In genomic region chr15:56491110-56491722, GRCh38 we compare ENCODE assay signal across 8 cellular contexts. TPM values are rescaled to one million over a fixed set of nuclear protein-coding genes. Genes with fewer than 3 reads are reported as not detected.
DNase-seq lines count a peak whose midpoint lies in the region; ATAC-seq and TF ChIP-seq lines count a peak whose summit lies in the region.

No MANE protein-coding gene starts in this region.

- H2BK120ac ChIP-seq in trophoblast cell (ENCODE audit: insufficient read depth, low read length, poor library complexity), result no peak overlapping the region

- H3K4ac ChIP-seq in trophoblast cell (ENCODE audit: low read depth, low read length), result no peak overlapping the region

- H2BK12ac ChIP-seq in trophoblast cell (ENCODE audit: low read length), result no peak overlapping the region

- intact Hi-C loops in Panc1 (cut with micrococcal nuclease; ENCODE audit: unreplicated experiment) (no loop called here), aorta (cut with DNase I) (loop anchor here in 1 of 2 donors (10.0 kb wide), 1 partner anchor 654 kb away; no protein-coding TSS in a partner anchor)

- H3K79me2 ChIP-seq in trophoblast cell (ENCODE audit: control insufficient read depth, insufficient read depth, low read length, poor library complexity), result no peaks in the 10 kb centered on the region

- H2AFZ ChIP-seq in trophoblast cell (ENCODE audit: insufficient read depth, low read length, poor library complexity), result no peak overlapping the region

- no peaks in the 10 kb centered on the region for H3K36me3 ChIP-seq in Panc1 (ENCODE audit: control insufficient read depth, insufficient read depth, low read length)
- no peaks in the 10 kb centered on the region for H3K36me3 ChIP-seq in trophoblast cell (ENCODE audit: control insufficient read depth in 1 of 2, insufficient read depth in 2 of 2, low read length in 2 of 2)
- H3K36me3 ChIP-seq in aorta (ENCODE audit: control insufficient read depth in 1 of 2, insufficient read depth in 2 of 2, low read length in 1 of 2), result no peaks in the 10 kb centered on the region

- H3K79me1 ChIP-seq in trophoblast cell (ENCODE audit: low read length), result no peaks in the 10 kb centered on the region

- BruUV-seq in Panc1 (replicated peaks; lab: Mats Ljungman, UMichigan), result no TSS peak

- H3K27me3 ChIP-seq in Panc1 (ENCODE audit: control insufficient read depth, insufficient read depth, low read length) (no peaks in the 10 kb centered on the region), trophoblast cell (ENCODE audit: insufficient read depth, low read length) (no peaks in the 10 kb centered on the region), aorta (ENCODE audit: control insufficient read depth in 1 of 2, insufficient read depth in 2 of 2, low read length in 1 of 2) (no peaks in the 10 kb centered on the region)

- no peak overlapping the region for H3K14ac ChIP-seq in trophoblast cell (ENCODE audit: low read length)

- H3K18ac ChIP-seq in trophoblast cell (ENCODE audit: low read length), result no peak overlapping the region

- peak; percentile 96 for TF ChIP-seq CTCF in Panc1 (IDR thresholded peaks at IDR 0.05)

- no peak for ATAC-seq in activated CD4-positive, CD25-positive, alpha-beta regulatory T cell treated with anti-CD3 and anti-CD28 coated beads, Interleukin-2, amount 50 U/mL, for 24 hours
- peak; percentile 94 for ATAC-seq in Panc1
- no peak for ATAC-seq in aorta (ENCODE audit: low FRiP score)

- H3K27ac ChIP-seq in Panc1 (ENCODE audit: low read length) (no peak overlapping the region), trophoblast cell (ENCODE audit: low read depth, low read length) (no peak overlapping the region), aorta (ENCODE audit: low read depth in 1 of 2, low read length in 2 of 2) (no peak overlapping the region)

- peak; percentile 2 for DNase-seq in activated CD4-positive, CD25-positive, alpha-beta regulatory T cell treated with anti-CD3 and anti-CD28 coated beads, Interleukin-2, amount 50 U/mL, for 16 hours (ENCODE audit: low read depth, low spot score)
- peak; percentile 39 for DNase-seq in KG1 (lab: John Stamatoyannopoulos, UW)
- DNase-seq in Panc1 (ENCODE audit: low read depth, low spot score), result peak; percentile 72
- peak; percentile 77 for DNase-seq in activated effector memory CD4-positive, alpha-beta T cell treated with anti-CD3 and anti-CD28 coated beads, Interleukin-2, amount 50 U/mL, for 16 hours
- peak; percentile 72 for DNase-seq in germinal center (ENCODE audit: low spot score)
- peak; percentile 62 to 85 for DNase-seq in trophoblast cell
- DNase-seq in aorta, result peak; percentile 74 to 78

- POLR2A ChIA-PET in Panc1 (lab: Charles Lee), result no interaction called here

- H3K23ac ChIP-seq in trophoblast cell (ENCODE audit: low read length), result no peak overlapping the region

- no peak overlapping the region for H4K12ac ChIP-seq in trophoblast cell (ENCODE audit: low read depth, low read length)

- no peak overlapping the region for H3K9ac ChIP-seq in trophoblast cell (ENCODE audit: low read length)

- H4K91ac ChIP-seq in trophoblast cell (ENCODE audit: low read depth, low read length), result no peak overlapping the region

- no CpG with 5 or more reads among the region's 5 CpGs for WGBS in trophoblast cell (ENCODE audit: extremely low coverage, insufficient coverage, insufficient read length)
- WGBS in aorta, 2 donors, result 35 to 36% methylated on average over 5 of the region's 5 CpGs

- no peak overlapping the region for H2AK5ac ChIP-seq in trophoblast cell (ENCODE audit: low read length)

- H3K4me2 ChIP-seq in trophoblast cell (ENCODE audit: low read length), result no peak overlapping the region

- H3K4me3 ChIP-seq in Panc1 (ENCODE audit: low read depth in 2 of 2, low read length in 2 of 2) (no peak overlapping the region), trophoblast cell (ENCODE audit: low read depth, low read length) (no peak overlapping the region), aorta (ENCODE audit: low read length in 2 of 2) (no peak overlapping the region)

- H3K4me1 ChIP-seq in Panc1 (ENCODE audit: control insufficient read depth, insufficient read depth, low read length) (no peaks in the 10 kb centered on the region), trophoblast cell (ENCODE audit: control insufficient read depth in 1 of 2, insufficient read depth in 2 of 2, low read length in 2 of 2) (no peaks in the 10 kb centered on the region), aorta (ENCODE audit: control insufficient read depth in 1 of 2, insufficient read depth in 2 of 2, low read length in 2 of 2) (no peaks in the 10 kb centered on the region)

- H3K9me3 ChIP-seq in Panc1 (ENCODE audit: control insufficient read depth, insufficient read depth, low read depth, low read length) (no peaks in the 10 kb centered on the region), trophoblast cell (ENCODE audit: insufficient read depth, low read depth, low read length) (no peaks in the 10 kb centered on the region), aorta (ENCODE audit: control insufficient read depth, low read length) (no peaks in the 10 kb centered on the region)

- no peak overlapping the region for H4K8ac ChIP-seq in trophoblast cell (ENCODE audit: low read depth, low read length)

- no peak overlapping the region for H2BK5ac ChIP-seq in trophoblast cell (ENCODE audit: low read depth, low read length, poor library complexity)

- in situ Hi-C loops in Panc1 (cut with HindIII; ENCODE audit: low pct_unique_long_range_greater_than_20kb, low sequenced_read_pairs), result no loop called here

- CTCF ChIA-PET in Panc1 (lab: Charles Lee), result interaction anchor here (0.5 to 1.0 kb wide), 7 partner anchors 26 to 427 kb away, joined by 3 to 7 read pairs (median 4); partner anchors contain the start of gene MNS1

RNA-seq across cellular contexts. Expression of gene MNS1, which starts 26.3 kb away (rescaled TPM):
- total RNA-seq in Panc1 (2021; ENCODE audit: unreplicated experiment), result 3.8 TPM
- 1.7 TPM for polyA plus RNA-seq in Panc1 (2012; ENCODE audit: insufficient read length)
- 0.43 and 0.44 TPM in 2 replicates for polyA plus RNA-seq in trophoblast cell (2013)
- total RNA-seq in aorta, result 1 to 10 TPM; 2.1 to 3.5 TPM
- 1 to 10 TPM; 2.5 to 3.1 TPM for polyA plus RNA-seq in aorta

Comparison
In these comparisons a context has a peak if more than half of its experiments do, and no peak if none do; other contexts are left out.
1. DNase-seq: peak in every context shown above with its lines; median percentile 77 in activated effector memory CD4-positive, alpha-beta T cell treated with anti-CD3 and anti-CD28 coated beads, Interleukin-2, amount 50 U/mL, for 16 hours; 76 in aorta; 74 in trophoblast cell; 72 in Panc1; 72 in germinal center; 39 in KG1; 2 in activated CD4-positive, CD25-positive, alpha-beta regulatory T cell treated with anti-CD3 and anti-CD28 coated beads, Interleukin-2, amount 50 U/mL, for 16 hours.